In the genomic region with DNA sequence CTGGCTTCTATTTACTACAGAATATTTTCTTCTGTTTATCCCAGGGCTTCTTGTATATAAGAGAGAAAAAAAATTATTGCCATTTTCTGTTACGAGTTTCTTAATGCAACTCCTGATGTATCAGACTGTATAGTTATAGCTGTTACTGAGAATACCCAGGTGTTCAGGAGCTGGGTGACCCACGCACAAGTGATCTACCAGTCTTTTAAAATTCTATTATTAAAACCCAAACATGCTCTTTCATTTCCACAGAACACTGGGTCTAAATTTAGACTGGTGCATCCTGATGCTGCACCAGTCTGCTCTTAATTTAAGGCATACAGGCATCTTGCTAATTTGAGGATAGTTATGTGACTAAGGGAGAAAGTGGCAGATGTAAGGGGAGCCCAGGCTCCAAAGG, we compare ENCODE assay signal across 9 cellular contexts.
"Had no signal": no experiment of that assay in that cellular context is flagged by ENCODE, and none has a peak within 500 bp of the region (broad histone marks: within the 10 kb centered on the region; RNA-seq: fewer than 3 reads in every experiment).

No MANE protein-coding gene starts in this region.

- H3K36me3 ChIP-seq: HAP-1 had no signal

- H3K4me3 ChIP-seq: GM23248, GM23338, HAP-1 had no signal

- H3K9me3 ChIP-seq: HAP-1 had no signal

- H3K9ac ChIP-seq: GM23248 had no signal

- H3K9me3 Mint-ChIP-seq: GM23338, H9, HFFc6 had no signal

- H3K4me1 Mint-ChIP-seq: GM23338, H9 had no signal

- DNase-seq: GM23248, GOT3, H7, H9, HCEC 1CT, HFFc6 had no signal

- H3K27ac ChIP-seq: GM23248 had no signal

- H3K4me3 Mint-ChIP-seq: GM23338, H9, HFFc6 had no signal

- H3K4me2 ChIP-seq: GM23338 had no signal

- H3K4me1 ChIP-seq: HAP-1 had no signal

- H2AFZ ChIP-seq: GM23248, GM23338 had no signal

- ATAC-seq: GM23338, HCT116 had no signal

- H3K27ac Mint-ChIP-seq: GM23338, H9, HFFc6 had no signal
